Comparison of ENCODE assay signal across 38 cellular contexts in the genomic region with DNA sequence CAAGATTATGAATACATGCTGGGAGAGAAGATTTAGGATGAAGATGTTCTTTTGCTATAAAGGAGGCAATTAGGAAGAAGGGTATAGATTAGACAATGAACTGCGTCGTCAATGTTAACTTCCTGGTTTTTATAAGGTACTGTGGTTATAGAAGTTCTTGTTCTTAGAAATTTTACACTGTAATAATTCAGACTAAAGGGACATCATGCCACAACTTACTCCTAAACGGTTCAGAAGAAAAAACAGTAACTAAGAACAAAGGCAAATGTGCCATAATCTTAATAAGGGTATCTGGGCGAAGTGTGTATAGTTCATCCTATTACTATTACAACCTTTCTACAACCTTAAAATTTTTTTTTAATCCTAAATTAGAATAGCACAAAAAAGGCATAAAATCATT. TPM values are rescaled to one million over a fixed set of nuclear protein-coding genes. Genes with fewer than 3 reads are reported as not detected.
"Had no signal": no experiment of that assay in that cellular context is flagged by ENCODE, and none has a peak within 500 bp of the region (broad histone marks: within the 10 kb centered on the region; RNA-seq: fewer than 3 reads in every experiment).

No MANE protein-coding gene starts in this region.

- H3K4me1 ChIP-seq: ascending aorta had no signal

- H3K9me3 ChIP-seq: ascending aorta had no signal

- H3K4me1 Mint-ChIP-seq: activated B cell treated with CpG ODN at 0.5 μM for 24 hours had no signal

- H3K27me3 Mint-ChIP-seq: activated CD8-positive, alpha-beta T cell treated with anti-CD3 and anti-CD28 coated beads for 36 hours; activated naive CD4-positive, alpha-beta T cell treated with anti-CD3 and anti-CD28 coated beads, Interleukin-2, amount 50 U/mL, for 24 hours; activated naive CD8-positive, alpha-beta T cell; brain had no signal

- H3K27ac ChIP-seq: ascending aorta, cardiac muscle cell, VCaP had no signal

- FAIRE-seq: TTC549 had no signal

- H3K36me3 Mint-ChIP-seq: activated naive CD4-positive, alpha-beta T cell treated with anti-CD3 and anti-CD28 coated beads, Interleukin-2, amount 10 ng/mL, durations not matched to agents 7 days and 5 days; activated naive CD8-positive, alpha-beta T cell; activated naive CD8-positive, alpha-beta T cell treated with anti-CD3 and anti-CD28 coated beads, Interleukin-2, amount 10 ng/mL, durations not matched to agents 7 days and 5 days had no signal

- ATAC-seq: activated CD8-positive, alpha-beta T cell treated with anti-CD3 and anti-CD28 coated beads for 36 hours; activated naive CD8-positive, alpha-beta T cell treated with anti-CD3 and anti-CD28 coated beads, Interleukin-2, amount 50 U/mL, for 24 hours; activated T-helper 17 cell treated with anti-CD3 and anti-CD28 coated beads, Interleukin-2, amount 50 U/mL, for 72 hours had no signal

- DNase-seq: activated B cell treated with CpG ODN at 0.5 μM for 24 hours; activated CD4-positive, alpha-beta memory T cell treated with anti-CD3 and anti-CD28 coated beads for 36 hours; activated CD4-positive, alpha-beta T cell treated with anti-CD3 and anti-CD28 coated beads for 4 hours; activated CD4-positive, alpha-beta T cell treated with anti-CD3 and anti-CD28 coated beads, Interleukin-2, amount 50 U/mL, for 1 hour; activated CD4-positive, alpha-beta T cell treated with anti-CD3 and anti-CD28 coated beads, Interleukin-2, amount 50 U/mL, for 4 hours; activated CD4-positive, CD25-positive, alpha-beta regulatory T cell treated with anti-CD3 and anti-CD28 coated beads, Interleukin-2, amount 50 U/mL, for 72 hours; activated CD8-positive, alpha-beta memory T cell treated with anti-CD3 and anti-CD28 coated beads, Interleukin-2, amount 50 U/mL, for 4 hours; activated CD8-positive, alpha-beta T cell treated with anti-CD3 and anti-CD28 coated beads for 36 hours; activated effector memory CD4-positive, alpha-beta T cell treated with Interleukin-2 at 50 U/mL for 16 hours; activated gamma-delta T cell; activated naive CD4-positive, alpha-beta T cell treated with anti-CD3 and anti-CD28 coated beads, Interleukin-2, amount 10 ng/mL, durations not matched to agents 7 days and 5 days; activated naive CD4-positive, alpha-beta T cell treated with Interleukin-2 at 50 U/mL for 16 hours; activated naive CD8-positive, alpha-beta T cell treated with anti-CD3 and anti-CD28 coated beads, Interleukin-2, amount 10 ng/mL, durations not matched to agents 7 days and 5 days; activated naive CD8-positive, alpha-beta T cell treated with anti-CD3 and anti-CD28 coated beads, Interleukin-2, amount 50 U/mL, for 24 hours; activated T-cell treated with anti-CD3 and anti-CD28 coated beads for 4 hours; activated T-cell treated with anti-CD3 and anti-CD28 coated beads, Interleukin-2, amount 50 U/mL, for 1 hour; activated T-cell treated with anti-CD3 and anti-CD28 coated beads, Interleukin-2, amount 50 U/mL, for 48 hours; amygdala; anterior cingulate cortex; caudate nucleus; cerebellar nuclear complex; T-helper 1 cell; T-helper 9 cell had no signal

- H3K9me3 Mint-ChIP-seq: activated B cell treated with CpG ODN at 0.5 μM for 24 hours; activated CD4-positive, alpha-beta memory T cell treated with anti-CD3 and anti-CD28 coated beads for 36 hours; activated CD4-positive, alpha-beta T cell treated with anti-CD3 and anti-CD28 coated beads, Interleukin-2, amount 10 ng/mL, durations not matched to agents 24 days and 14 days; activated CD8-positive, alpha-beta T cell treated with anti-CD3 and anti-CD28 coated beads for 36 hours; activated naive CD4-positive, alpha-beta T cell treated with anti-CD3 and anti-CD28 coated beads, Interleukin-2, amount 10 ng/mL, durations not matched to agents 7 days and 5 days; activated naive CD4-positive, alpha-beta T cell treated with anti-CD3 and anti-CD28 coated beads, Interleukin-2, amount 50 U/mL, for 24 hours; activated naive CD8-positive, alpha-beta T cell treated with anti-CD3 and anti-CD28 coated beads, Interleukin-2, amount 10 ng/mL, durations not matched to agents 7 days and 5 days; activated naive CD8-positive, alpha-beta T cell treated with anti-CD3 and anti-CD28 coated beads, Interleukin-2, amount 50 U/mL, for 24 hours; activated T-helper 1 cell treated with anti-CD3 and anti-CD28 coated beads, Interleukin-12 subunit alpha, Interleukin-12 subunit beta, Interleukin-2, Interleukin-4 antibody, amounts not matched to agents 30 ng/mL and 10 ng/mL and 1 ng/mL, durations not matched to agents 14 hours and 24 hours and 36 hours; activated T-helper 17 cell treated with anti-CD3 and anti-CD28 coated beads, Interleukin-2, amount 50 U/mL, for 72 hours; central memory CD8-positive, alpha-beta T cell; T-helper 1 cell treated with Interleukin-12 subunit alpha and Interleukin-12 subunit beta and Interleukin-4 antibody, amounts not matched to agents 30 μg/mL and 1 μg/mL, for 36 hours had no signal

- H3K4me3 Mint-ChIP-seq: activated B cell treated with CpG ODN at 0.5 μM for 24 hours; activated CD4-positive, alpha-beta memory T cell treated with anti-CD3 and anti-CD28 coated beads for 36 hours; activated CD4-positive, alpha-beta T cell treated with anti-CD3 and anti-CD28 coated beads, Interleukin-2, amount 10 ng/mL, durations not matched to agents 24 days and 14 days; activated CD8-positive, alpha-beta T cell treated with anti-CD3 and anti-CD28 coated beads for 36 hours; activated naive CD4-positive, alpha-beta T cell treated with anti-CD3 and anti-CD28 coated beads, Interleukin-2, amount 10 ng/mL, durations not matched to agents 7 days and 5 days; activated naive CD4-positive, alpha-beta T cell treated with anti-CD3 and anti-CD28 coated beads, Interleukin-2, amount 50 U/mL, for 24 hours; activated naive CD8-positive, alpha-beta T cell; activated naive CD8-positive, alpha-beta T cell treated with anti-CD3 and anti-CD28 coated beads, Interleukin-2, amount 10 ng/mL, durations not matched to agents 7 days and 5 days; activated naive CD8-positive, alpha-beta T cell treated with anti-CD3 and anti-CD28 coated beads, Interleukin-2, amount 50 U/mL, for 24 hours; activated T-helper 1 cell treated with anti-CD3 and anti-CD28 coated beads, Interleukin-12 subunit alpha, Interleukin-12 subunit beta, Interleukin-2, Interleukin-4 antibody, amounts not matched to agents 30 ng/mL and 10 ng/mL and 1 ng/mL, durations not matched to agents 14 hours and 24 hours and 36 hours; activated T-helper 17 cell treated with anti-CD3 and anti-CD28 coated beads, Interleukin-2, amount 50 U/mL, for 72 hours; brain; central memory CD8-positive, alpha-beta T cell; T-helper 1 cell treated with Interleukin-12 subunit alpha and Interleukin-12 subunit beta and Interleukin-4 antibody, amounts not matched to agents 30 μg/mL and 1 μg/mL, for 36 hours had no signal

- H3K27me3 ChIP-seq: ascending aorta, cardiac muscle cell had no signal

- H3K4me3 ChIP-seq: ascending aorta, cardiac muscle cell had no signal

- H3K27ac Mint-ChIP-seq: activated B cell treated with CpG ODN at 0.5 μM for 24 hours; activated CD4-positive, alpha-beta memory T cell treated with anti-CD3 and anti-CD28 coated beads for 36 hours; activated CD4-positive, alpha-beta T cell treated with anti-CD3 and anti-CD28 coated beads, Interleukin-2, amount 10 ng/mL, durations not matched to agents 24 days and 14 days; activated CD8-positive, alpha-beta T cell treated with anti-CD3 and anti-CD28 coated beads for 36 hours; activated naive CD4-positive, alpha-beta T cell treated with anti-CD3 and anti-CD28 coated beads, Interleukin-2, amount 10 ng/mL, durations not matched to agents 7 days and 5 days; activated naive CD4-positive, alpha-beta T cell treated with anti-CD3 and anti-CD28 coated beads, Interleukin-2, amount 50 U/mL, for 24 hours; activated naive CD8-positive, alpha-beta T cell; activated naive CD8-positive, alpha-beta T cell treated with anti-CD3 and anti-CD28 coated beads, Interleukin-2, amount 10 ng/mL, durations not matched to agents 7 days and 5 days; activated naive CD8-positive, alpha-beta T cell treated with anti-CD3 and anti-CD28 coated beads, Interleukin-2, amount 50 U/mL, for 24 hours; activated T-helper 1 cell treated with anti-CD3 and anti-CD28 coated beads, Interleukin-12 subunit alpha, Interleukin-12 subunit beta, Interleukin-2, Interleukin-4 antibody, amounts not matched to agents 30 ng/mL and 10 ng/mL and 1 ng/mL, durations not matched to agents 14 hours and 24 hours and 36 hours; activated T-helper 17 cell treated with anti-CD3 and anti-CD28 coated beads, Interleukin-2, amount 50 U/mL, for 72 hours; T-helper 1 cell treated with Interleukin-12 subunit alpha and Interleukin-12 subunit beta and Interleukin-4 antibody, amounts not matched to agents 30 μg/mL and 1 μg/mL, for 36 hours had no signal

RNA-seq across cellular contexts. Expression of a gene that starts 31.3 kb away (rescaled TPM):
- total RNA-seq: activated B cell treated with CpG ODN at 0.5 μM for 24 hours; activated CD4-positive, alpha-beta memory T cell treated with anti-CD3 and anti-CD28 coated beads for 36 hours; activated naive CD8-positive, alpha-beta T cell treated with anti-CD3 and anti-CD28 coated beads, Interleukin-2, amount 10 ng/mL, durations not matched to agents 7 days and 5 days; activated T-helper 1 cell treated with anti-CD3 and anti-CD28 coated beads, Interleukin-12 subunit alpha, Interleukin-12 subunit beta, Interleukin-2, Interleukin-4 antibody, amounts not matched to agents 30 ng/mL and 10 ng/mL and 1 ng/mL, durations not matched to agents 14 hours and 24 hours and 36 hours; activated T-helper 17 cell treated with anti-CD3 and anti-CD28 coated beads, Interleukin-2, amount 50 U/mL, for 72 hours; ascending aorta; bronchial epithelial cell; cardiac muscle cell; chondrocyte; T-helper 2 cell treated with Interferon-gamma antibody and Interleukin-4, amounts not matched to agents 100 ng/mL and 5 ng/mL, for 36 hours had no signal
- polyA plus RNA-seq: cardiac muscle cell had no signal
